In genomic region chr6:35312076-35312762, GRCh38 we compare ENCODE assay signal across 13 cellular contexts. TPM values are rescaled to one million over a fixed set of nuclear protein-coding genes. Genes with fewer than 3 reads are reported as not detected.
A peak's percentile ranks its signal among the peaks of the same experiment; 100 is the strongest.
DNase-seq lines count a peak whose midpoint lies in the region; ATAC-seq and TF ChIP-seq lines count a peak whose summit lies in the region.
"Had no signal": no experiment of that assay in that cellular context is flagged by ENCODE, and none has a peak within 500 bp of the region (broad histone marks: within the 10 kb centered on the region; RNA-seq: fewer than 3 reads in every experiment).

No MANE protein-coding gene starts in this region.

- H3K56ac ChIP-seq in H9 (ENCODE audit: insufficient read length, low read depth, low read length) = no peak overlapping the region

- no peak overlapping the region for H3K14ac ChIP-seq in H9 (ENCODE audit: insufficient read depth, low read length)

- TF ChIP-seq CTCF in H9 (conservative IDR thresholded peaks at IDR 0.05) = 0 out of 3 replicates have a peak, but pooled peaks have one; percentile 11
- no peak for TF ChIP-seq CTCF in thyroid gland (IDR thresholded peaks at IDR 0.05)

- H4K20me1 ChIP-seq in BLaER1 (peaks cover 17% of the 10 kb centered on the region; the same call in 1 of the 2 replicates), H9 (ENCODE audit: control insufficient read depth, insufficient read depth, insufficient read length) (no peaks in the 10 kb centered on the region)

- no peak overlapping the region for H4K91ac ChIP-seq in H9 (ENCODE audit: insufficient read length, low read depth, low read length)

- H3K9ac ChIP-seq in BLaER1 (no peak overlapping the region), H9 (ENCODE audit: extremely low read depth, insufficient read length, low read length) (no peak overlapping the region)

- H3K4me2 ChIP-seq in BLaER1 = peak overlapping the region; percentile 92
- no peak overlapping the region for H3K4me2 ChIP-seq in H9 (ENCODE audit: insufficient read depth, insufficient read length, low read length)

- H3K23me2 ChIP-seq in H9 (ENCODE audit: insufficient read length, low read depth, low read length, poor library complexity, severe bottlenecking) = no peaks in the 10 kb centered on the region

- no peak overlapping the region for H2BK12ac ChIP-seq in H9 (ENCODE audit: insufficient read length, low read depth, low read length)

- H3K27ac Mint-ChIP-seq in H9 = no peak overlapping the region
- peak overlapping the region; percentile 96 for H3K27ac Mint-ChIP-seq in activated naive CD8-positive, alpha-beta T cell
- H3K27ac Mint-ChIP-seq in naive thymus-derived CD4-positive, alpha-beta T cell = peak overlapping the region; percentile 93 to 100 (median 99)

- H3T11ph ChIP-seq in H9 (ENCODE audit: low read length) = no peak overlapping the region

- H3K9me3 Mint-ChIP-seq in H9 = no peaks in the 10 kb centered on the region; a peak in 1 of 5 replicates
- no peaks in the 10 kb centered on the region for H3K9me3 Mint-ChIP-seq in activated naive CD8-positive, alpha-beta T cell (ENCODE audit: low read depth)
- H3K9me3 Mint-ChIP-seq in naive thymus-derived CD4-positive, alpha-beta T cell = no peaks in the 10 kb centered on the region

- H4K8ac ChIP-seq in H9 (replicated peaks; ENCODE audit: insufficient read length, low read depth, low read length) = no peak overlapping the region

- H3K79me2 ChIP-seq in H9 (ENCODE audit: insufficient read depth, low read length) = no peaks in the 10 kb centered on the region

- H3K9me3 ChIP-seq in BLaER1 (no peaks in the 10 kb centered on the region), H9 (ENCODE audit: control insufficient read depth, low read depth, low read length) (no peaks in the 10 kb centered on the region), thyroid gland (no peaks in the 10 kb centered on the region)
- no peaks in the 10 kb centered on the region for H3K9me3 ChIP-seq in naive thymus-derived CD4-positive, alpha-beta T cell (ENCODE audit: control insufficient read depth in 2 of 3, low read length in 3 of 3)

- H3K4ac ChIP-seq in H9 (ENCODE audit: low read depth, low read length) = no peak overlapping the region

- peaks cover 19% of the 10 kb centered on the region for H3K27me3 Mint-ChIP-seq in H9 (ENCODE audit: low read depth)
- H3K27me3 Mint-ChIP-seq in activated naive CD8-positive, alpha-beta T cell = no peaks in the 10 kb centered on the region
- H3K27me3 Mint-ChIP-seq in naive thymus-derived CD4-positive, alpha-beta T cell = no peaks in the 10 kb centered on the region

- no peak overlapping the region for H2BK5ac ChIP-seq in H9 (ENCODE audit: insufficient read length, low read length)

- intact Hi-C loops in naive thymus-derived CD4-positive, alpha-beta T cell (cut with micrococcal nuclease) = loop anchor here in 1 of 2 donors (2.0 kb wide), 1 partner anchor 13 kb away; no protein-coding TSS in a partner anchor
- intact Hi-C loops in thyroid gland (cut with DNase I) = no loop called here

- H3K18ac ChIP-seq in H9 (ENCODE audit: insufficient read length, low read depth, low read length) = no peak overlapping the region

- no peak for ATAC-seq in naive thymus-derived CD4-positive, alpha-beta T cell
- ATAC-seq in GM21423 (IDR thresholded peaks at IDR 0.05; ENCODE audit: unreplicated experiment) = no peak
- ATAC-seq in HG02973 (IDR thresholded peaks at IDR 0.05; ENCODE audit: unreplicated experiment) = no peak

- H2AFZ ChIP-seq in H9 (ENCODE audit: low read length) = no peak overlapping the region

- H2BK15ac ChIP-seq in H9 (ENCODE audit: low read depth, low read length) = no peak overlapping the region

- H4K5ac ChIP-seq in H9 (ENCODE audit: insufficient read length, low read depth, low read length) = no peak overlapping the region

- H3K27me3 ChIP-seq in BLaER1 (no peaks in the 10 kb centered on the region), H9 (ENCODE audit: insufficient read depth, low read length) (no peaks in the 10 kb centered on the region; the same call in 1 of the 2 replicates), thyroid gland (no peaks in the 10 kb centered on the region)
- no peaks in the 10 kb centered on the region for H3K27me3 ChIP-seq in naive thymus-derived CD4-positive, alpha-beta T cell (ENCODE audit: control insufficient read depth in 2 of 2, insufficient read depth in 2 of 2, low read length in 2 of 2)

- no CpG with 5 or more reads among the region's 18 CpGs for WGBS in H9 (ENCODE audit: extremely low coverage, insufficient read length, low lambda C conversion rate)
- 93 to 94% methylated on average over 10 to 13 of the region's 18 CpGs for WGBS in thyroid gland, 2 donors

- TF ChIP-seq POLR2A in thyroid gland (IDR thresholded peaks at IDR 0.05) = no peak

- H3K27ac ChIP-seq in BLaER1 = peak overlapping the region; percentile 88
- no peak overlapping the region for H3K27ac ChIP-seq in H9 (ENCODE audit: insufficient read length, low read depth, low read length)
- H3K27ac ChIP-seq in naive thymus-derived CD4-positive, alpha-beta T cell (ENCODE audit: low read depth, low read length) = peak overlapping the region; percentile 84
- H3K27ac ChIP-seq in thyroid gland = no peak overlapping the region
- H3K27ac ChIP-seq: VCaP had no signal

- no peak overlapping the region for H2BK20ac ChIP-seq in H9 (ENCODE audit: low read depth, low read length, poor library complexity, severe bottlenecking)

- peak; percentile 23 for DNase-seq in H9
- DNase-seq in naive thymus-derived CD4-positive, alpha-beta T cell = no peak
- DNase-seq in thyroid gland = no peak
- DNase-seq in stimulated activated CD4-positive, alpha-beta T cell treated with anti-CD3 and anti-CD28 coated beads, Interleukin-2, amount 100 ng/mL, for 24 hours = no peak
- DNase-seq: mesendoderm, NCI-H1436 treated with DMSO at 0.1 percent for 48 hours, NCI-H69, SHP77 treated with DMSO at 0.1 percent for 48 hours had no signal

- peaks cover 68% of the 10 kb centered on the region for H3K36me3 ChIP-seq in BLaER1
- H3K36me3 ChIP-seq in naive thymus-derived CD4-positive, alpha-beta T cell (ENCODE audit: control insufficient read depth in 2 of 3, insufficient read depth in 3 of 3, low read length in 3 of 3) = peaks cover 9 to 44% (median 12%) of the 10 kb centered on the region in 3 experiments
- no peaks in the 10 kb centered on the region for H3K36me3 ChIP-seq in thyroid gland

- peaks cover 42% of the 10 kb centered on the region for H3K4me1 ChIP-seq in BLaER1
- H3K4me1 ChIP-seq in H9 (ENCODE audit: insufficient read depth, low read length) = no peaks in the 10 kb centered on the region
- H3K4me1 ChIP-seq in naive thymus-derived CD4-positive, alpha-beta T cell (ENCODE audit: control insufficient read depth in 2 of 2, insufficient read depth in 2 of 2, low read length in 2 of 2) = peaks cover 62 to 81% of the 10 kb centered on the region in 2 donors
- no peaks in the 10 kb centered on the region for H3K4me1 ChIP-seq in thyroid gland

- no peaks in the 10 kb centered on the region for H3K36me3 Mint-ChIP-seq in H9 (ENCODE audit: insufficient read depth in 1 of 3, low read depth in 3 of 3)
- H3K36me3 Mint-ChIP-seq in activated naive CD8-positive, alpha-beta T cell = peaks cover 21% of the 10 kb centered on the region
- H3K36me3 Mint-ChIP-seq in naive thymus-derived CD4-positive, alpha-beta T cell = peaks cover 9 to 64% (median 60%) of the 10 kb centered on the region in 5 donors

- no peaks in the 10 kb centered on the region for H3K79me1 ChIP-seq in H9 (ENCODE audit: insufficient read depth, low read depth, low read length, poor library complexity, severe bottlenecking)

- H3K4me3 ChIP-seq in BLaER1 (no peak overlapping the region), thyroid gland (replicated peaks in 1 of 3) (no peak overlapping the region)
- H3K4me3 ChIP-seq in naive thymus-derived CD4-positive, alpha-beta T cell (ENCODE audit: low read length) = peak overlapping the region; percentile 46

- H2AK5ac ChIP-seq in H9 (ENCODE audit: insufficient read length, low read length) = no peak overlapping the region

- no peak overlapping the region for H3K4me3 Mint-ChIP-seq in H9
- peak overlapping the region; percentile 76 for H3K4me3 Mint-ChIP-seq in activated naive CD8-positive, alpha-beta T cell
- peak overlapping the region; percentile 79 to 89 (median 86) for H3K4me3 Mint-ChIP-seq in naive thymus-derived CD4-positive, alpha-beta T cell

- no peak overlapping the region for H3K23ac ChIP-seq in H9 (ENCODE audit: insufficient read length, low read depth, low read length)

- no peak overlapping the region for H2BK120ac ChIP-seq in H9 (ENCODE audit: low read depth, low read length, poor library complexity, severe bottlenecking)

- CTCF ChIA-PET in naive thymus-derived CD4-positive, alpha-beta T cell (lab: Charles Lee) = interaction anchor here (0.7 to 8.9 kb wide), 5 partner anchors 9 to 16 kb away, joined by 3 to 111 read pairs (median 6); partner anchors contain the start of gene DEF6

- H3K4me1 Mint-ChIP-seq in H9 = peaks cover 6 to 8% of the 10 kb centered on the region in 2 experiments
- peaks cover 89% of the 10 kb centered on the region for H3K4me1 Mint-ChIP-seq in activated naive CD8-positive, alpha-beta T cell (ENCODE audit: low read depth)
- peaks cover 67 to 98% (median 93%) of the 10 kb centered on the region in 7 donors for H3K4me1 Mint-ChIP-seq in naive thymus-derived CD4-positive, alpha-beta T cell

- POLR2A ChIA-PET in naive thymus-derived CD4-positive, alpha-beta T cell (lab: Charles Lee) = interaction anchor here (1.0 to 13.7 kb wide), 6 partner anchors 9 to 159 kb away, joined by 3 to 250 read pairs (median 14); partner anchors contain the start of gene DEF6

RNA-seq across cellular contexts. Expression of gene DEF6, which starts 14.6 kb away (rescaled TPM):
- total RNA-seq in H9 (2021) = 5.4 and 5.6 TPM in 2 replicates
- 100 to 1,000 TPM; 219 to 250 (median 225) TPM for total RNA-seq in naive thymus-derived CD4-positive, alpha-beta T cell
- 100 to 1,000 TPM; 113 to 234 TPM for polyA plus RNA-seq in naive thymus-derived CD4-positive, alpha-beta T cell
- 1 to 10 TPM; 5.2 to 9.3 (median 6.0) TPM for total RNA-seq in thyroid gland

RNA-seq across cellular contexts. Expression of gene PPARD, which starts 30.1 kb away (rescaled TPM):
- total RNA-seq in H9 (2021) = 11.7 and 13.9 TPM in 2 replicates
- total RNA-seq in naive thymus-derived CD4-positive, alpha-beta T cell = 10 to 100 TPM; 29.3 to 47.1 (median 36.0) TPM
- 10 to 100 TPM in 1 of 2 donors, 1 to 10 TPM in 1; 7.3 to 20.2 TPM for polyA plus RNA-seq in naive thymus-derived CD4-positive, alpha-beta T cell
- 10 to 100 TPM; 17.3 to 40.3 (median 35.9) TPM for total RNA-seq in thyroid gland

RNA-seq across cellular contexts. Expression of gene ZNF76, which starts 52.7 kb away (rescaled TPM):
- 21.1 and 22.8 TPM in 2 replicates for total RNA-seq in H9 (2021)
- total RNA-seq in naive thymus-derived CD4-positive, alpha-beta T cell = 100 to 1,000 TPM in 2 of 5 experiments, 10 to 100 TPM in 3; 44.4 to 110 (median 77.2) TPM
- polyA plus RNA-seq in naive thymus-derived CD4-positive, alpha-beta T cell = 10 to 100 TPM; 20.6 to 42.0 TPM
- total RNA-seq in thyroid gland = 10 to 100 TPM; 54.3 to 81.7 (median 71.6) TPM

Comparison
In these comparisons a context has a peak if more than half of its experiments do, and no peak if none do; other contexts are left out.
1. H3K27ac ChIP-seq: peak in BLaER1 (single experiment) and naive thymus-derived CD4-positive, alpha-beta T cell (single experiment); none in H9 (single experiment) and thyroid gland (0 of 3).
2. H3K27ac Mint-ChIP-seq: peak in activated naive CD8-positive, alpha-beta T cell (single experiment) and naive thymus-derived CD4-positive, alpha-beta T cell (9 of 9); none in H9 (0 of 3).
3. H3K4me3 Mint-ChIP-seq: peak in activated naive CD8-positive, alpha-beta T cell (single experiment) and naive thymus-derived CD4-positive, alpha-beta T cell (10 of 10); none in H9 (0 of 2).
4. RNA of gene DEF6, which starts 14.6 kb away (total RNA-seq): 219 to 250 TPM in naive thymus-derived CD4-positive, alpha-beta T cell; 5.2 to 9.3 TPM in thyroid gland and 5.4 to 5.6 TPM in H9; every median in the first group is over 10 times any median in the second.